In genomic region chr2:94875064-94875819, GRCh38 we compare ENCODE assay signal across 2 cellular contexts.
TF ChIP-seq lines count a peak whose summit lies in the region.

No MANE protein-coding gene starts in this region.

TF ChIP-seq in SK-N-SH, 30 proteins besides CTCF, POLR2A, EP300 and RAD21 (continued from another document):
- TF ChIP-seq MAX (IDR thresholded peaks at IDR 0.05; ENCODE audit: low read depth) (no peak), GATA2 (CRISPR knock-in tag; IDR thresholded peaks at IDR 0.05) (no peak), REST (IDR thresholded peaks at IDR 0.05; ENCODE audit: low read depth, low read length) (no peak), GABPA (IDR thresholded peaks at IDR 0.05; ENCODE audit: low read depth) (no peak), IRF3 (IDR thresholded peaks at IDR 0.05; ENCODE audit: low read depth, low read length) (no peak), YY1 (IDR thresholded peaks at IDR 0.05; ENCODE audit: low read depth) (no peak), FOSL2 (IDR thresholded peaks at IDR 0.05; ENCODE audit: borderline replicate concordance, low read depth) (no peak)
- TF ChIP-seq, protein P1, sequence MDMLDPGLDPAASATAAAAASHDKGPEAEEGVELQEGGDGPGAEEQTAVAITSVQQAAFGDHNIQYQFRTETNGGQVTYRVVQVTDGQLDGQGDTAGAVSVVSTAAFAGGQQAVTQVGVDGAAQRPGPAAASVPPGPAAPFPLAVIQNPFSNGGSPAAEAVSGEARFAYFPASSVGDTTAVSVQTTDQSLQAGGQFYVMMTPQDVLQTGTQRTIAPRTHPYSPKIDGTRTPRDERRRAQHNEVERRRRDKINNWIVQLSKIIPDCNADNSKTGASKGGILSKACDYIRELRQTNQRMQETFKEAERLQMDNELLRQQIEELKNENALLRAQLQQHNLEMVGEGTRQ (IDR thresholded peaks at IDR 0.05; ENCODE audit: borderline replicate concordance, low read depth, low read length), result no peak
- TF ChIP-seq, protein P2, sequence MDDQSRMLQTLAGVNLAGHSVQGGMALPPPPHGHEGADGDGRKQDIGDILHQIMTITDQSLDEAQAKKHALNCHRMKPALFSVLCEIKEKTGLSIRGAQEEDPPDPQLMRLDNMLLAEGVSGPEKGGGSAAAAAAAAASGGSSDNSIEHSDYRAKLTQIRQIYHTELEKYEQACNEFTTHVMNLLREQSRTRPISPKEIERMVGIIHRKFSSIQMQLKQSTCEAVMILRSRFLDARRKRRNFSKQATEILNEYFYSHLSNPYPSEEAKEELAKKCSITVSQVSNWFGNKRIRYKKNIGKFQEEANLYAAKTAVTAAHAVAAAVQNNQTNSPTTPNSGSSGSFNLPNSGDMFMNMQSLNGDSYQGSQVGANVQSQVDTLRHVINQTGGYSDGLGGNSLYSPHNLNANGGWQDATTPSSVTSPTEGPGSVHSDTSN (IDR thresholded peaks at IDR 0.05), result no peak

TF ChIP-seq in SK-N-SH treated with all-trans-retinoic acid at 6 μM for 48 hours, 23 proteins besides CTCF, POLR2A, EP300 and RAD21 (continued from another document):
- TF ChIP-seq, protein P3, sequence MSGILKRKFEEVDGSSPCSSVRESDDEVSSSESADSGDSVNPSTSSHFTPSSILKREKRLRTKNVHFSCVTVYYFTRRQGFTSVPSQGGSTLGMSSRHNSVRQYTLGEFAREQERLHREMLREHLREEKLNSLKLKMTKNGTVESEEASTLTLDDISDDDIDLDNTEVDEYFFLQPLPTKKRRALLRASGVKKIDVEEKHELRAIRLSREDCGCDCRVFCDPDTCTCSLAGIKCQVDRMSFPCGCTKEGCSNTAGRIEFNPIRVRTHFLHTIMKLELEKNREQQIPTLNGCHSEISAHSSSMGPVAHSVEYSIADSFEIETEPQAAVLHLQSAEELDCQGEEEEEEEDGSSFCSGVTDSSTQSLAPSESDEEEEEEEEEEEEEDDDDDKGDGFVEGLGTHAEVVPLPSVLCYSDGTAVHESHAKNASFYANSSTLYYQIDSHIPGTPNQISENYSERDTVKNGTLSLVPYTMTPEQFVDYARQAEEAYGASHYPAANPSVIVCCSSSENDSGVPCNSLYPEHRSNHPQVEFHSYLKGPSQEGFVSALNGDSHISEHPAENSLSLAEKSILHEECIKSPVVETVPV (CRISPR knock-in tag; IDR thresholded peaks at IDR 0.05), result no peak
- TF ChIP-seq, protein P4, sequence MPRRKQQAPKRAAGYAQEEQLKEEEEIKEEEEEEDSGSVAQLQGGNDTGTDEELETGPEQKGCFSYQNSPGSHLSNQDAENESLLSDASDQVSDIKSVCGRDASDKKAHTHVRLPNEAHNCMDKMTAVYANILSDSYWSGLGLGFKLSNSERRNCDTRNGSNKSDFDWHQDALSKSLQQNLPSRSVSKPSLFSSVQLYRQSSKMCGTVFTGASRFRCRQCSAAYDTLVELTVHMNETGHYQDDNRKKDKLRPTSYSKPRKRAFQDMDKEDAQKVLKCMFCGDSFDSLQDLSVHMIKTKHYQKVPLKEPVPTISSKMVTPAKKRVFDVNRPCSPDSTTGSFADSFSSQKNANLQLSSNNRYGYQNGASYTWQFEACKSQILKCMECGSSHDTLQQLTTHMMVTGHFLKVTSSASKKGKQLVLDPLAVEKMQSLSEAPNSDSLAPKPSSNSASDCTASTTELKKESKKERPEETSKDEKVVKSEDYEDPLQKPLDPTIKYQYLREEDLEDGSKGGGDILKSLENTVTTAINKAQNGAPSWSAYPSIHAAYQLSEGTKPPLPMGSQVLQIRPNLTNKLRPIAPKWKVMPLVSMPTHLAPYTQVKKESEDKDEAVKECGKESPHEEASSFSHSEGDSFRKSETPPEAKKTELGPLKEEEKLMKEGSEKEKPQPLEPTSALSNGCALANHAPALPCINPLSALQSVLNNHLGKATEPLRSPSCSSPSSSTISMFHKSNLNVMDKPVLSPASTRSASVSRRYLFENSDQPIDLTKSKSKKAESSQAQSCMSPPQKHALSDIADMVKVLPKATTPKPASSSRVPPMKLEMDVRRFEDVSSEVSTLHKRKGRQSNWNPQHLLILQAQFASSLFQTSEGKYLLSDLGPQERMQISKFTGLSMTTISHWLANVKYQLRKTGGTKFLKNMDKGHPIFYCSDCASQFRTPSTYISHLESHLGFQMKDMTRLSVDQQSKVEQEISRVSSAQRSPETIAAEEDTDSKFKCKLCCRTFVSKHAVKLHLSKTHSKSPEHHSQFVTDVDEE (CRISPR knock-in tag; IDR thresholded peaks at IDR 0.05), result no peak
- TF ChIP-seq, protein P5, sequence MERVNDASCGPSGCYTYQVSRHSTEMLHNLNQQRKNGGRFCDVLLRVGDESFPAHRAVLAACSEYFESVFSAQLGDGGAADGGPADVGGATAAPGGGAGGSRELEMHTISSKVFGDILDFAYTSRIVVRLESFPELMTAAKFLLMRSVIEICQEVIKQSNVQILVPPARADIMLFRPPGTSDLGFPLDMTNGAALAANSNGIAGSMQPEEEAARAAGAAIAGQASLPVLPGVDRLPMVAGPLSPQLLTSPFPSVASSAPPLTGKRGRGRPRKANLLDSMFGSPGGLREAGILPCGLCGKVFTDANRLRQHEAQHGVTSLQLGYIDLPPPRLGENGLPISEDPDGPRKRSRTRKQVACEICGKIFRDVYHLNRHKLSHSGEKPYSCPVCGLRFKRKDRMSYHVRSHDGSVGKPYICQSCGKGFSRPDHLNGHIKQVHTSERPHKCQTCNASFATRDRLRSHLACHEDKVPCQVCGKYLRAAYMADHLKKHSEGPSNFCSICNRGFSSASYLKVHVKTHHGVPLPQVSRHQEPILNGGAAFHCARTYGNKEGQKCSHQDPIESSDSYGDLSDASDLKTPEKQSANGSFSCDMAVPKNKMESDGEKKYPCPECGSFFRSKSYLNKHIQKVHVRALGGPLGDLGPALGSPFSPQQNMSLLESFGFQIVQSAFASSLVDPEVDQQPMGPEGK (CRISPR knock-in tag; IDR thresholded peaks at IDR 0.05; ENCODE audit: borderline replicate concordance), result no peak
- no peak for TF ChIP-seq ARNTL (CRISPR knock-in tag; IDR thresholded peaks at IDR 0.05; ENCODE audit: borderline replicate concordance, low read depth)
